In genomic region chr3:9196009-9196408, GRCh38 we compare ENCODE assay signal across 20 cellular contexts. TPM values are rescaled to one million over a fixed set of nuclear protein-coding genes. Genes with fewer than 3 reads are reported as not detected.
DNase-seq lines count a peak whose midpoint lies in the region; ATAC-seq and TF ChIP-seq lines count a peak whose summit lies in the region.
"Had no signal": no experiment of that assay in that cellular context is flagged by ENCODE, and none has a peak within 500 bp of the region (broad histone marks: within the 10 kb centered on the region; RNA-seq: fewer than 3 reads in every experiment).

No MANE protein-coding gene starts in this region.

- peaks cover 17% of the 10 kb centered on the region for H3K36me3 Mint-ChIP-seq in glutamatergic neuron (ENCODE audit: unreplicated experiment)
- H3K36me3 Mint-ChIP-seq in neural progenitor cell: peaks cover 37% of the 10 kb centered on the region
- H3K36me3 Mint-ChIP-seq: activated naive CD4-positive, alpha-beta T cell treated with anti-CD3 and anti-CD28 coated beads, Interleukin-2, amount 10 ng/mL, durations not matched to agents 7 days and 5 days; stimulated activated naive B cell treated with anti-CD40 and anti-IgM and Interleukin-4, amounts not matched to agents 10 μg/mL and 1 μg/mL and 100 μg/mL, for 72 hours had no signal

- H3K4me3 ChIP-seq in H7 (ENCODE audit: insufficient read depth, low read depth, low read length): no peak overlapping the region
- no peak overlapping the region for H3K4me3 ChIP-seq in neural progenitor cell
- H3K4me3 ChIP-seq: pancreas, thoracic aorta had no signal

- peaks cover 27% of the 10 kb centered on the region for H3F3A ChIP-seq in neural progenitor cell (ENCODE audit: low read depth)

- DNase-seq in H7: peak; percentile 63
- peak; percentile 98 to 99 for DNase-seq in NCI-H524 (lab: John Stamatoyannopoulos, UW)
- DNase-seq in glutamatergic neuron: peak; percentile 92
- DNase-seq in neural progenitor cell (ENCODE audit: low spot score): peak; percentile 91
- DNase-seq in DMS53 treated with DMSO at 0.1 percent for 48 hours (lab: John Stamatoyannopoulos, UW; ENCODE audit: unreplicated experiment): no peak
- DNase-seq: activated naive CD4-positive, alpha-beta T cell treated with anti-CD3 and anti-CD28 coated beads, Interleukin-2, amount 10 ng/mL, durations not matched to agents 7 days and 5 days; activated T-cell treated with anti-CD3 and anti-CD28 coated beads, Interleukin-2, amount 50 U/mL, for 4 hours; EL; NCI-H1105 treated with DMSO at 0.1 percent for 48 hours; NCI-H226; pancreas; RPMI8226; SK-N-SH; stimulated activated naive B cell treated with anti-CD40 and anti-IgM and Interleukin-4, amounts not matched to agents 10 μg/mL and 1 μg/mL and 100 μg/mL, for 72 hours; T-helper 9 cell had no signal

- H3K27me3 Mint-ChIP-seq in glutamatergic neuron (ENCODE audit: unreplicated experiment): peaks cover 20% of the 10 kb centered on the region
- peaks cover 3% of the 10 kb centered on the region for H3K27me3 Mint-ChIP-seq in neural progenitor cell (ENCODE audit: insufficient read depth, low read depth)

- H3K9ac ChIP-seq in neural progenitor cell: no peak overlapping the region
- H3K9ac ChIP-seq: SK-N-SH had no signal

- ATAC-seq in GM18873 (IDR thresholded peaks at IDR 0.05; ENCODE audit: low FRiP score, unreplicated experiment) (no peak), GM19397 (IDR thresholded peaks at IDR 0.05; ENCODE audit: unreplicated experiment) (no peak)
- ATAC-seq: activated CD4-positive, CD25-positive, alpha-beta regulatory T cell treated with anti-CD3 and anti-CD28 coated beads, Interleukin-2, amount 50 U/mL, for 24 hours; activated T-cell treated with anti-CD3 and anti-CD28 coated beads, Interleukin-2, amount 50 U/mL, for 4 hours; pancreas; sciatic nerve; stimulated activated naive B cell treated with anti-CD40 and anti-IgM and Interleukin-4, amounts not matched to agents 10 μg/mL and 1 μg/mL and 100 μg/mL, for 72 hours had no signal

- no peaks in the 10 kb centered on the region for H3K36me3 ChIP-seq in H7 (replicated peaks; ENCODE audit: control insufficient read depth, insufficient read depth, low read length)
- no peaks in the 10 kb centered on the region for H3K36me3 ChIP-seq in neural progenitor cell
- H3K36me3 ChIP-seq: pancreas, thoracic aorta had no signal

- peak overlapping the region; percentile 9 for H3K4me2 ChIP-seq in neural progenitor cell
- H3K4me2 ChIP-seq: SK-N-SH had no signal

- H3K4me3 Mint-ChIP-seq in glutamatergic neuron (ENCODE audit: unreplicated experiment) (peak overlapping the region; percentile 75), neural progenitor cell (peak overlapping the region; percentile 11)
- H3K4me3 Mint-ChIP-seq: activated naive CD4-positive, alpha-beta T cell treated with anti-CD3 and anti-CD28 coated beads, Interleukin-2, amount 10 ng/mL, durations not matched to agents 7 days and 5 days; activated T-cell treated with anti-CD3 and anti-CD28 coated beads, Interleukin-2, amount 50 U/mL, for 4 hours; stimulated activated naive B cell treated with anti-CD40 and anti-IgM and Interleukin-4, amounts not matched to agents 10 μg/mL and 1 μg/mL and 100 μg/mL, for 72 hours had no signal

- no peaks in the 10 kb centered on the region for H3K9me3 ChIP-seq in neural progenitor cell (ENCODE audit: low read depth)
- H3K9me3 ChIP-seq: pancreas, SK-N-SH, thoracic aorta had no signal

- H4K20me1 ChIP-seq in neural progenitor cell (ENCODE audit: low read depth): peaks cover 44% of the 10 kb centered on the region

- H3K4me1 Mint-ChIP-seq in glutamatergic neuron (ENCODE audit: low read depth, unreplicated experiment): peaks cover 88% of the 10 kb centered on the region
- H3K4me1 Mint-ChIP-seq in neural progenitor cell: peaks cover 77% of the 10 kb centered on the region
- H3K4me1 Mint-ChIP-seq: activated naive CD4-positive, alpha-beta T cell treated with anti-CD3 and anti-CD28 coated beads, Interleukin-2, amount 10 ng/mL, durations not matched to agents 7 days and 5 days; stimulated activated naive B cell treated with anti-CD40 and anti-IgM and Interleukin-4, amounts not matched to agents 10 μg/mL and 1 μg/mL and 100 μg/mL, for 72 hours had no signal

- H3K27ac Mint-ChIP-seq in glutamatergic neuron (ENCODE audit: unreplicated experiment) (peak overlapping the region; percentile 65), neural progenitor cell (no peak overlapping the region)
- H3K27ac Mint-ChIP-seq: activated naive CD4-positive, alpha-beta T cell treated with anti-CD3 and anti-CD28 coated beads, Interleukin-2, amount 10 ng/mL, durations not matched to agents 7 days and 5 days; stimulated activated naive B cell treated with anti-CD40 and anti-IgM and Interleukin-4, amounts not matched to agents 10 μg/mL and 1 μg/mL and 100 μg/mL, for 72 hours had no signal

- H3K4me1 ChIP-seq in neural progenitor cell: peaks cover 49% of the 10 kb centered on the region
- H3K4me1 ChIP-seq: pancreas had no signal

- TF ChIP-seq CTCF in glutamatergic neuron (IDR thresholded peaks at IDR 0.05; ENCODE audit: partially characterized antibody, unreplicated experiment): no peak
- no peak for TF ChIP-seq CTCF in neural progenitor cell (IDR thresholded peaks at IDR 0.05)

- H3K9me3 Mint-ChIP-seq in glutamatergic neuron (ENCODE audit: unreplicated experiment): peaks cover 26% of the 10 kb centered on the region
- peaks cover 12% of the 10 kb centered on the region for H3K9me3 Mint-ChIP-seq in neural progenitor cell
- H3K9me3 Mint-ChIP-seq: activated naive CD4-positive, alpha-beta T cell treated with anti-CD3 and anti-CD28 coated beads, Interleukin-2, amount 10 ng/mL, durations not matched to agents 7 days and 5 days; activated T-cell treated with anti-CD3 and anti-CD28 coated beads, Interleukin-2, amount 50 U/mL, for 4 hours had no signal

- no peak overlapping the region for H3K27ac ChIP-seq in neural progenitor cell
- H3K27ac ChIP-seq: pancreas, thoracic aorta had no signal

- H3K27me3 ChIP-seq in H7 (ENCODE audit: control insufficient read depth, insufficient read depth, low read length): no peaks in the 10 kb centered on the region
- H3K27me3 ChIP-seq in neural progenitor cell: no peaks in the 10 kb centered on the region
- H3K27me3 ChIP-seq: pancreas had no signal

- no peak overlapping the region for H2AFZ ChIP-seq in neural progenitor cell (replicated peaks)

- peaks cover 34% of the 10 kb centered on the region for H3K79me2 ChIP-seq in neural progenitor cell (ENCODE audit: low read depth)

RNA-seq across cellular contexts. Expression of gene SRGAP3, which starts 53.4 kb away (rescaled TPM):
- total RNA-seq in H7 (2014; rRNA removed; shearing (Covaris generic)): 5.0 and 5.3 TPM in 2 replicates
- total RNA-seq in glutamatergic neuron (ENCODE audit: unreplicated experiment) (197 TPM), neural progenitor cell (ENCODE audit: low replicate concordance) (35.7 and 59.3 TPM in 2 replicates)
